1 cellular context compared by ENCODE assay signal in the genomic region with DNA sequence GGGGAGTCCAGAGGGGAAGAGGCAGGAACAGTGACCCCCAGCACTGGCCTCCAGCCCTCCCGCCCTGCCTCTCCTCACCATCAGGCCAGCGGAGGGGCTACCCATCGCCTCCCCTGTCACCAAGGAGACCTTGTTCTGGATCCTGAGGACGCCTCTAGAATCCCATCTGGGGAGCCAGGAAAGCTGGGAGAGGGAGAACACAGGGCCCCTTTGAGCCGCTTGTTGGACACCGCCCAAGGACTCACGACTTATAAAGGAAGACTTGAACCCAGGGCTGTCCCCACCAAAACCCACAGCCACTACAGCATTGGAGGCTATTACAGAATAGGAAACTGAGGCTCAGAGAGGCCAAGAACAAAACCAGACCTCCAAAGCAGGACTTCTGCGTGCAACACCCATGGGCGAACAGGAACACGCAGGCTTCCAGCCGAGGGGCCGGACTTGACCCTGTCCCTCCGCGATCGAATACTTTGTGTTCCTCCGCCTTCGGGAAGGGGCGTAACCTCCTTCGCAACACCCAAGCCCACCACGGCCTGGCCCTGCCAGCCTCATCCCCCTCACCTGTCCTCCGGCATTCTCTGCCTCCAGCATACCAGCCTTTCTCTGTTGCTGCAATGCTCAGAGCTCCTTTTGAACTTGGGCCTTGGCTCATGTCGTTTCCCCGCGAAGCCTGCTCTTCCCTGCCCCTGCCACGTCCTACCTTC.
TF ChIP-seq lines count a peak whose summit lies in the region.

No MANE protein-coding gene starts in this region.

TF ChIP-seq in HepG2, 621 proteins besides CTCF, POLR2A, EP300 and RAD21 (continued from another document and continues in another):
- TF ChIP-seq, protein P1, sequence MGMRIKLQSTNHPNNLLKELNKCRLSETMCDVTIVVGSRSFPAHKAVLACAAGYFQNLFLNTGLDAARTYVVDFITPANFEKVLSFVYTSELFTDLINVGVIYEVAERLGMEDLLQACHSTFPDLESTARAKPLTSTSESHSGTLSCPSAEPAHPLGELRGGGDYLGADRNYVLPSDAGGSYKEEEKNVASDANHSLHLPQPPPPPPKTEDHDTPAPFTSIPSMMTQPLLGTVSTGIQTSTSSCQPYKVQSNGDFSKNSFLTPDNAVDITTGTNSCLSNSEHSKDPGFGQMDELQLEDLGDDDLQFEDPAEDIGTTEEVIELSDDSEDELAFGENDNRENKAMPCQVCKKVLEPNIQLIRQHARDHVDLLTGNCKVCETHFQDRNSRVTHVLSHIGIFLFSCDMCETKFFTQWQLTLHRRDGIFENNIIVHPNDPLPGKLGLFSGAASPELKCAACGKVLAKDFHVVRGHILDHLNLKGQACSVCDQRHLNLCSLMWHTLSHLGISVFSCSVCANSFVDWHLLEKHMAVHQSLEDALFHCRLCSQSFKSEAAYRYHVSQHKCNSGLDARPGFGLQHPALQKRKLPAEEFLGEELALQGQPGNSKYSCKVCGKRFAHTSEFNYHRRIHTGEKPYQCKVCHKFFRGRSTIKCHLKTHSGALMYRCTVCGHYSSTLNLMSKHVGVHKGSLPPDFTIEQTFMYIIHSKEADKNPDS (CRISPR knock-in tag; IDR thresholded peaks at IDR 0.05), result no peak
- no peak for TF ChIP-seq ZKSCAN5 (CRISPR knock-in tag; IDR thresholded peaks at IDR 0.05)
- TF ChIP-seq HMG20A (CRISPR knock-in tag; IDR thresholded peaks at IDR 0.05; ENCODE audit: borderline replicate concordance), result no peak
- TF ChIP-seq NAIF1 (CRISPR knock-in tag; IDR thresholded peaks at IDR 0.05; ENCODE audit: borderline replicate concordance), result no peak
- TF ChIP-seq ZNF615 (CRISPR knock-in tag; IDR thresholded peaks at IDR 0.05; ENCODE audit: borderline replicate concordance), result no peak
- no peak for TF ChIP-seq TMF1 (CRISPR knock-in tag; IDR thresholded peaks at IDR 0.05; ENCODE audit: low read depth)
- TF ChIP-seq PRDM4 (CRISPR knock-in tag; IDR thresholded peaks at IDR 0.05; ENCODE audit: borderline replicate concordance), result no peak
- TF ChIP-seq, protein P2, sequence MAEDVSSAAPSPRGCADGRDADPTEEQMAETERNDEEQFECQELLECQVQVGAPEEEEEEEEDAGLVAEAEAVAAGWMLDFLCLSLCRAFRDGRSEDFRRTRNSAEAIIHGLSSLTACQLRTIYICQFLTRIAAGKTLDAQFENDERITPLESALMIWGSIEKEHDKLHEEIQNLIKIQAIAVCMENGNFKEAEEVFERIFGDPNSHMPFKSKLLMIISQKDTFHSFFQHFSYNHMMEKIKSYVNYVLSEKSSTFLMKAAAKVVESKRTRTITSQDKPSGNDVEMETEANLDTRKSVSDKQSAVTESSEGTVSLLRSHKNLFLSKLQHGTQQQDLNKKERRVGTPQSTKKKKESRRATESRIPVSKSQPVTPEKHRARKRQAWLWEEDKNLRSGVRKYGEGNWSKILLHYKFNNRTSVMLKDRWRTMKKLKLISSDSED (CRISPR knock-in tag; IDR thresholded peaks at IDR 0.05), result no peak
- TF ChIP-seq ARID3A (IDR thresholded peaks at IDR 0.05; ENCODE audit: low read depth, low read length), result no peak
- TF ChIP-seq ZNF644 (CRISPR knock-in tag; IDR thresholded peaks at IDR 0.05; ENCODE audit: low read depth), result no peak
- TF ChIP-seq, protein P3, sequence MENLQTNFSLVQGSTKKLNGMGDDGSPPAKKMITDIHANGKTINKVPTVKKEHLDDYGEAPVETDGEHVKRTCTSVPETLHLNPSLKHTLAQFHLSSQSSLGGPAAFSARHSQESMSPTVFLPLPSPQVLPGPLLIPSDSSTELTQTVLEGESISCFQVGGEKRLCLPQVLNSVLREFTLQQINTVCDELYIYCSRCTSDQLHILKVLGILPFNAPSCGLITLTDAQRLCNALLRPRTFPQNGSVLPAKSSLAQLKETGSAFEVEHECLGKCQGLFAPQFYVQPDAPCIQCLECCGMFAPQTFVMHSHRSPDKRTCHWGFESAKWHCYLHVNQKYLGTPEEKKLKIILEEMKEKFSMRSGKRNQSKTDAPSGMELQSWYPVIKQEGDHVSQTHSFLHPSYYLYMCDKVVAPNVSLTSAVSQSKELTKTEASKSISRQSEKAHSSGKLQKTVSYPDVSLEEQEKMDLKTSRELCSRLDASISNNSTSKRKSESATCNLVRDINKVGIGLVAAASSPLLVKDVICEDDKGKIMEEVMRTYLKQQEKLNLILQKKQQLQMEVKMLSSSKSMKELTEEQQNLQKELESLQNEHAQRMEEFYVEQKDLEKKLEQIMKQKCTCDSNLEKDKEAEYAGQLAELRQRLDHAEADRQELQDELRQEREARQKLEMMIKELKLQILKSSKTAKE (CRISPR knock-in tag; IDR thresholded peaks at IDR 0.05; ENCODE audit: borderline replicate concordance), result no peak
- no peak for TF ChIP-seq RFXAP (CRISPR knock-in tag; IDR thresholded peaks at IDR 0.05; ENCODE audit: borderline replicate concordance)
- no peak for TF ChIP-seq ZNF670 (CRISPR knock-in tag; IDR thresholded peaks at IDR 0.05; ENCODE audit: borderline replicate concordance)
- no peak for TF ChIP-seq ZNF143 (CRISPR knock-in tag; IDR thresholded peaks at IDR 0.05)
- TF ChIP-seq CAMTA2 (CRISPR knock-in tag; IDR thresholded peaks at IDR 0.05; ENCODE audit: borderline replicate concordance), result no peak
- TF ChIP-seq ZNF646 (CRISPR knock-in tag; IDR thresholded peaks at IDR 0.05), result no peak
- TF ChIP-seq CBX2 (IDR thresholded peaks at IDR 0.05; ENCODE audit: low read depth, low read length), result no peak
- TF ChIP-seq CBX2 (CRISPR knock-in tag; IDR thresholded peaks at IDR 0.05; ENCODE audit: low read depth), result no peak
- no peak for TF ChIP-seq FOSL1 (CRISPR knock-in tag; IDR thresholded peaks at IDR 0.05; ENCODE audit: borderline replicate concordance)
- TF ChIP-seq, protein P4, sequence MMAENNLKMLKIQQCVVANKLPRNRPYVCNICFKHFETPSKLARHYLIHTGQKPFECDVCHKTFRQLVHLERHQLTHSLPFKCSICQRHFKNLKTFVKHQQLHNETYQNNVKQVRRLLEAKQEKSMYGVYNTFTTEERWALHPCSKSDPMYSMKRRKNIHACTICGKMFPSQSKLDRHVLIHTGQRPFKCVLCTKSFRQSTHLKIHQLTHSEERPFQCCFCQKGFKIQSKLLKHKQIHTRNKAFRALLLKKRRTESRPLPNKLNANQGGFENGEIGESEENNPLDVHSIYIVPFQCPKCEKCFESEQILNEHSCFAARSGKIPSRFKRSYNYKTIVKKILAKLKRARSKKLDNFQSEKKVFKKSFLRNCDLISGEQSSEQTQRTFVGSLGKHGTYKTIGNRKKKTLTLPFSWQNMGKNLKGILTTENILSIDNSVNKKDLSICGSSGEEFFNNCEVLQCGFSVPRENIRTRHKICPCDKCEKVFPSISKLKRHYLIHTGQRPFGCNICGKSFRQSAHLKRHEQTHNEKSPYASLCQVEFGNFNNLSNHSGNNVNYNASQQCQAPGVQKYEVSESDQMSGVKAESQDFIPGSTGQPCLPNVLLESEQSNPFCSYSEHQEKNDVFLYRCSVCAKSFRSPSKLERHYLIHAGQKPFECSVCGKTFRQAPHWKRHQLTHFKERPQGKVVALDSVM (CRISPR knock-in tag; IDR thresholded peaks at IDR 0.05), result 0 out of 2 replicates have a peak, but pooled peaks have one; percentile 42
- TF ChIP-seq HDAC2 (CRISPR knock-in tag; IDR thresholded peaks at IDR 0.05), result no peak
- TF ChIP-seq ZFP62 (CRISPR knock-in tag; IDR thresholded peaks at IDR 0.05), result no peak
- TF ChIP-seq FOSL2 (CRISPR knock-in tag; IDR thresholded peaks at IDR 0.05), result no peak
- no peak for TF ChIP-seq ZNF879 (CRISPR knock-in tag; IDR thresholded peaks at IDR 0.05)
- no peak for TF ChIP-seq SP5 (CRISPR knock-in tag; IDR thresholded peaks at IDR 0.05; ENCODE audit: borderline replicate concordance, low read depth)
- TF ChIP-seq ZNF383 (CRISPR knock-in tag; IDR thresholded peaks at IDR 0.05; ENCODE audit: borderline replicate concordance), result no peak
- TF ChIP-seq, protein P5, sequence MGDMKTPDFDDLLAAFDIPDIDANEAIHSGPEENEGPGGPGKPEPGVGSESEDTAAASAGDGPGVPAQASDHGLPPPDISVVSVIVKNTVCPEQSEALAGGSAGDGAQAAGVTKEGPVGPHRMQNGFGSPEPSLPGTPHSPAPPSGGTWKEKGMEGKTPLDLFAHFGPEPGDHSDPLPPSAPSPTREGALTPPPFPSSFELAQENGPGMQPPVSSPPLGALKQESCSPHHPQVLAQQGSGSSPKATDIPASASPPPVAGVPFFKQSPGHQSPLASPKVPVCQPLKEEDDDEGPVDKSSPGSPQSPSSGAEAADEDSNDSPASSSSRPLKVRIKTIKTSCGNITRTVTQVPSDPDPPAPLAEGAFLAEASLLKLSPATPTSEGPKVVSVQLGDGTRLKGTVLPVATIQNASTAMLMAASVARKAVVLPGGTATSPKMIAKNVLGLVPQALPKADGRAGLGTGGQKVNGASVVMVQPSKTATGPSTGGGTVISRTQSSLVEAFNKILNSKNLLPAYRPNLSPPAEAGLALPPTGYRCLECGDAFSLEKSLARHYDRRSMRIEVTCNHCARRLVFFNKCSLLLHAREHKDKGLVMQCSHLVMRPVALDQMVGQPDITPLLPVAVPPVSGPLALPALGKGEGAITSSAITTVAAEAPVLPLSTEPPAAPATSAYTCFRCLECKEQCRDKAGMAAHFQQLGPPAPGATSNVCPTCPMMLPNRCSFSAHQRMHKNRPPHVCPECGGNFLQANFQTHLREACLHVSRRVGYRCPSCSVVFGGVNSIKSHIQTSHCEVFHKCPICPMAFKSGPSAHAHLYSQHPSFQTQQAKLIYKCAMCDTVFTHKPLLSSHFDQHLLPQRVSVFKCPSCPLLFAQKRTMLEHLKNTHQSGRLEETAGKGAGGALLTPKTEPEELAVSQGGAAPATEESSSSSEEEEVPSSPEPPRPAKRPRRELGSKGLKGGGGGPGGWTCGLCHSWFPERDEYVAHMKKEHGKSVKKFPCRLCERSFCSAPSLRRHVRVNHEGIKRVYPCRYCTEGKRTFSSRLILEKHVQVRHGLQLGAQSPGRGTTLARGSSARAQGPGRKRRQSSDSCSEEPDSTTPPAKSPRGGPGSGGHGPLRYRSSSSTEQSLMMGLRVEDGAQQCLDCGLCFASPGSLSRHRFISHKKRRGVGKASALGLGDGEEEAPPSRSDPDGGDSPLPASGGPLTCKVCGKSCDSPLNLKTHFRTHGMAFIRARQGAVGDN (CRISPR knock-in tag; IDR thresholded peaks at IDR 0.05), result peak; percentile 70
